ENCODE assay signal across 16 cellular contexts in genomic region chr16:55466209-55466608, GRCh38. TPM values are rescaled to one million over a fixed set of nuclear protein-coding genes. Genes with fewer than 3 reads are reported as not detected.
A peak's percentile ranks its signal among the peaks of the same experiment; 100 is the strongest.
DNase-seq lines count a peak whose midpoint lies in the region; ATAC-seq, FAIRE-seq and TF ChIP-seq lines count a peak whose summit lies in the region.
"Had no signal": no experiment of that assay in that cellular context is flagged by ENCODE, and none has a peak within 500 bp of the region (broad histone marks: within the 10 kb centered on the region; RNA-seq: fewer than 3 reads in every experiment).

No MANE protein-coding gene starts in this region.

- no peak overlapping the region; the same call in 1 of the 2 replicates for H2BK12ac ChIP-seq in H1 (ENCODE audit: low read depth, low read length)

- H3K36me3 ChIP-seq in HepG2 (replicated peaks in 1 of 2; ENCODE audit: control insufficient read depth in 1 of 2, insufficient read depth in 2 of 2, low read length in 2 of 2): no peaks in the 10 kb centered on the region
- no peaks in the 10 kb centered on the region for H3K36me3 ChIP-seq in right lobe of liver
- H3K36me3 ChIP-seq in H1 (ENCODE audit: control insufficient read depth in 2 of 4, insufficient read depth in 4 of 4, low read length in 3 of 4): no peaks in the 10 kb centered on the region
- H3K36me3 ChIP-seq: BLaER1 treated with 17β-estradiol and CSF1 and Interleukin-3, amounts not matched to agents 10 nM and 100 nM had no signal

- BruUV-seq in HepG2 (replicated peaks; lab: Mats Ljungman, UMichigan): no TSS peak

- H2AFZ ChIP-seq in HepG2 (ENCODE audit: low read length): no peak overlapping the region
- no peak overlapping the region for H2AFZ ChIP-seq in H1 (ENCODE audit: low read length)
- H2AFZ ChIP-seq: GM23338 had no signal

- no peaks in the 10 kb centered on the region for H3K79me1 ChIP-seq in H1 (ENCODE audit: low read depth, low read length)

- H3K4me2 ChIP-seq in HepG2 (ENCODE audit: low read depth, low read length): no peak overlapping the region
- no peak overlapping the region for H3K4me2 ChIP-seq in H1 (ENCODE audit: insufficient read depth in 1 of 2, low read depth in 2 of 2, low read length in 2 of 2)
- H3K4me2 ChIP-seq: BLaER1 treated with 17β-estradiol and CSF1 and Interleukin-3, amounts not matched to agents 10 nM and 100 nM; GM23338 had no signal

- TF ChIP-seq POLR2A in HepG2 (IDR thresholded peaks at IDR 0.05; ENCODE audit: insufficient read depth in 1 of 2, low read depth in 2 of 2, low read length in 2 of 2) (no peak), right lobe of liver (IDR thresholded peaks at IDR 0.05) (no peak), H1 (IDR thresholded peaks at IDR 0.05; ENCODE audit: control extremely low read depth in 1 of 2, low read depth in 2 of 2, low read length in 2 of 2) (no peak)

- peaks cover 0 to 9% of the 10 kb centered on the region in 2 experiments; a peak in 2 of 5 replicates for H3K27me3 ChIP-seq in HepG2 (ENCODE audit: control insufficient read depth in 1 of 2, insufficient read depth in 2 of 2, low read length in 2 of 2)
- H3K27me3 ChIP-seq in right lobe of liver: no peaks in the 10 kb centered on the region
- H3K27me3 ChIP-seq in H1 (replicated peaks in 1 of 4; ENCODE audit: control insufficient read depth in 3 of 4, extremely low read depth in 1 of 4, insufficient read depth in 3 of 4, low read length in 3 of 4): peaks cover 0 to 1% (median 0%) of the 10 kb centered on the region in 4 experiments; a peak in 5 of 7 replicates
- H3K27me3 ChIP-seq: BLaER1 treated with 17β-estradiol and CSF1 and Interleukin-3, amounts not matched to agents 10 nM and 100 nM had no signal

- H3K9ac ChIP-seq in HepG2 (ENCODE audit: insufficient read depth, low read depth, low read length): no peak overlapping the region
- no peak overlapping the region for H3K9ac ChIP-seq in H1 (replicated peaks in 1 of 4; ENCODE audit: extremely low read depth in 1 of 4, low read depth in 3 of 4, low read length in 3 of 4)
- H3K9ac ChIP-seq: BLaER1 treated with 17β-estradiol and CSF1 and Interleukin-3, amounts not matched to agents 10 nM and 100 nM had no signal

- H3K23me2 ChIP-seq in H1 (ENCODE audit: low read depth, low read length): no peaks in the 10 kb centered on the region

- no peak overlapping the region for H2BK5ac ChIP-seq in H1 (ENCODE audit: low read depth, low read length)

- 46% methylated on average over 4 of the region's 4 CpGs for WGBS in HepG2 (ENCODE audit: low lambda C conversion rate)
- WGBS in right lobe of liver (ENCODE audit: insufficient coverage, low coverage, low lambda C conversion rate, missing lambda C conversion rate): 73% methylated on average over 4 of the region's 4 CpGs
- WGBS in H1 (ENCODE audit: extremely low coverage in 1 of 2, insufficient coverage in 1 of 2, insufficient read length in 1 of 2, insufficient replicate concordance in 2 of 2, low coverage in 1 of 2, low lambda C conversion rate in 2 of 2, missing lambda C conversion rate in 1 of 2), 2 experiments: 91% methylated on average over 4 of the region's 4 CpGs; no CpG with 5 or more reads in 1 of the 2 experiments

- POLR2A ChIA-PET in HepG2 (lab: Yijun Ruan, JAX) (no interaction called here), H1 (lab: Charles Lee; ENCODE audit: partially characterized antibody) (interaction anchor here (1.8 kb wide), 1 partner anchor 14 kb away, joined by 4 read pairs; no protein-coding TSS in a partner anchor)

- CTCF ChIA-PET in HepG2 (lab: Yijun Ruan, JAX; ENCODE audit: low intra/inter-chr PET ratio, low total read pairs): interaction anchor here (2.8 to 9.6 kb wide), 3 partner anchors 76 to 377 kb away, joined by 35 to 423 read pairs (median 130); no protein-coding TSS in a partner anchor
- CTCF ChIA-PET in H1 (lab: Charles Lee; ENCODE audit: partially characterized antibody): interaction anchor here (0.6 to 19.1 kb wide), 19 partner anchors 9 to 406 kb away, joined by 3 to 446 read pairs (median 6); partner anchors contain the start of gene SLC6A2

- no peak overlapping the region for H3K14ac ChIP-seq in H1 (ENCODE audit: insufficient read length)

- H2BK15ac ChIP-seq in H1 (ENCODE audit: low read length): no peak overlapping the region

- no peaks in the 10 kb centered on the region for H3K9me3 ChIP-seq in HepG2 (ENCODE audit: low read length)
- H3K9me3 ChIP-seq in right lobe of liver: no peaks in the 10 kb centered on the region
- H3K9me3 ChIP-seq in H1 (ENCODE audit: insufficient read depth in 2 of 2, low read depth in 1 of 2, low read length in 1 of 2): no peaks in the 10 kb centered on the region
- H3K9me3 ChIP-seq: BLaER1 treated with 17β-estradiol and CSF1 and Interleukin-3, amounts not matched to agents 10 nM and 100 nM had no signal

- H3K23ac ChIP-seq in H1 (ENCODE audit: insufficient read length): no peak overlapping the region

- H2BK120ac ChIP-seq in H1 (replicated peaks; ENCODE audit: low read depth, low read length): no peak overlapping the region

- TF ChIP-seq CTCF in HepG2 (CRISPR knock-in tag; IDR thresholded peaks at IDR 0.05): no peak
- TF ChIP-seq CTCF in right lobe of liver (IDR thresholded peaks at IDR 0.05): no peak
- no peak for TF ChIP-seq CTCF in H1 (IDR thresholded peaks at IDR 0.05; ENCODE audit: control extremely low read depth in 1 of 3, insufficient read depth in 1 of 3, low read depth in 1 of 3, low read length in 3 of 3)
- no peak for TF ChIP-seq CTCF in nephron progenitor cell (IDR thresholded peaks at IDR 0.05)

- H3K4me3 ChIP-seq in HepG2 (replicated peaks in 1 of 3; ENCODE audit: insufficient read depth in 1 of 3, low read depth in 2 of 3, low read length in 3 of 3): no peak overlapping the region
- no peak overlapping the region for H3K4me3 ChIP-seq in right lobe of liver
- no peak overlapping the region for H3K4me3 ChIP-seq in H1 (ENCODE audit: extremely low read depth in 1 of 4, insufficient read depth in 2 of 4, low read depth in 3 of 4, low read length in 4 of 4)
- H3K4me3 ChIP-seq: BLaER1 treated with 17β-estradiol and CSF1 and Interleukin-3, amounts not matched to agents 10 nM and 100 nM; GM23338 had no signal

- H3K27ac ChIP-seq in HepG2 (ENCODE audit: extremely low read length, insufficient read depth, low read length) (no peak overlapping the region), right lobe of liver (no peak overlapping the region), H1 (ENCODE audit: low read depth, low read length) (no peak overlapping the region)
- H3K27ac ChIP-seq: BLaER1 treated with 17β-estradiol and CSF1 and Interleukin-3, amounts not matched to agents 10 nM and 100 nM had no signal

- peaks cover 16% of the 10 kb centered on the region for H3K27me3 Mint-ChIP-seq in nephron progenitor cell (ENCODE audit: low read depth, poor library complexity)
- H3K27me3 Mint-ChIP-seq: CD4-positive, CD25-positive, alpha-beta regulatory T cell had no signal

- intact Hi-C loops in HepG2 (cut with micrococcal nuclease; ENCODE audit: unreplicated experiment): no loop called here
- intact Hi-C loops in right lobe of liver (cut with DNase I): loop anchor here (5.0 to 10.0 kb wide), 3 partner anchors 76 to 379 kb away; no protein-coding TSS in a partner anchor

- H3K4me1 Mint-ChIP-seq in nephron progenitor cell: peaks cover 17% of the 10 kb centered on the region

- H4K20me1 ChIP-seq in HepG2 (ENCODE audit: insufficient read depth, low read length) (no peaks in the 10 kb centered on the region), H1 (replicated peaks in 1 of 2; ENCODE audit: control insufficient read depth in 1 of 2, insufficient read depth in 2 of 2, low read length in 2 of 2) (no peaks in the 10 kb centered on the region)
- H4K20me1 ChIP-seq: BLaER1 treated with 17β-estradiol and CSF1 and Interleukin-3, amounts not matched to agents 10 nM and 100 nM had no signal

- no peak for FAIRE-seq in HepG2 (lab: Jason Lieb, UNC)
- no peak for FAIRE-seq in H1 (lab: Jason Lieb, UNC)
- FAIRE-seq: GM18507 had no signal

- H3K9me3 Mint-ChIP-seq in nephron progenitor cell: no peaks in the 10 kb centered on the region
- H3K9me3 Mint-ChIP-seq: CD4-positive, CD25-positive, alpha-beta regulatory T cell; GM23338; H9; HFFc6 had no signal

- H3K4me1 ChIP-seq in HepG2 (ENCODE audit: insufficient read depth, low read length) (no peaks in the 10 kb centered on the region), right lobe of liver (no peaks in the 10 kb centered on the region), H1 (replicated peaks in 1 of 4; ENCODE audit: control insufficient read depth in 3 of 4, insufficient read depth in 4 of 4, low read length in 3 of 4) (peaks cover 0 to 4% (median 0%) of the 10 kb centered on the region in 4 experiments; a peak in 4 of 7 replicates)

- no peak for ATAC-seq in HepG2
- no peak for ATAC-seq in right lobe of liver
- ATAC-seq: GM23338 had no signal

- peak overlapping the region; percentile 43 for H3K27ac Mint-ChIP-seq in nephron progenitor cell
- H3K27ac Mint-ChIP-seq: GM23338, H9, HFFc6 had no signal

- H3K79me2 ChIP-seq in HepG2 (ENCODE audit: insufficient read depth, low read length) (no peaks in the 10 kb centered on the region), H1 (ENCODE audit: control insufficient read depth in 1 of 2, insufficient read depth in 2 of 2, low read length in 2 of 2) (no peaks in the 10 kb centered on the region)

- H3K18ac ChIP-seq in H1 (ENCODE audit: extremely low read depth, low read length): no peak overlapping the region

- no peaks in the 10 kb centered on the region for H3K36me3 Mint-ChIP-seq in nephron progenitor cell (ENCODE audit: low read depth)
- H3K36me3 Mint-ChIP-seq: CD4-positive, CD25-positive, alpha-beta regulatory T cell had no signal

- H3K4ac ChIP-seq in H1 (replicated peaks; ENCODE audit: insufficient read length, low read depth, low read length): no peak overlapping the region

- no peak overlapping the region for H3K4me3 Mint-ChIP-seq in nephron progenitor cell
- H3K4me3 Mint-ChIP-seq: CD4-positive, CD25-positive, alpha-beta regulatory T cell; GM23338; H9 had no signal

- no peak overlapping the region for H2BK20ac ChIP-seq in H1 (ENCODE audit: low read length)

- TF ChIP-seq EP300 in HepG2 (IDR thresholded peaks at IDR 0.05; ENCODE audit: low read depth in 2 of 2, low read length in 2 of 2) (no peak), HepG2 (CRISPR knock-in tag; IDR thresholded peaks at IDR 0.05; ENCODE audit: borderline replicate concordance) (no peak), H1 (IDR thresholded peaks at IDR 0.05; ENCODE audit: borderline replicate concordance in 1 of 2, low read depth in 2 of 2, low read length in 2 of 2) (no peak)

- no peak overlapping the region for H4K5ac ChIP-seq in H1 (ENCODE audit: insufficient read length, low read depth, low read length)

- TF ChIP-seq RAD21 in HepG2 (CRISPR knock-in tag; IDR thresholded peaks at IDR 0.05) (no peak), H1 (IDR thresholded peaks at IDR 0.05 in 1 of 2, conservative IDR thresholded peaks at IDR 0.05 in 1 of 2; ENCODE audit: low read depth in 2 of 2, low read length in 2 of 2) (no peak)

- in situ Hi-C loops in HepG2 (cut with HindIII; ENCODE audit: extremely low pct_ligation_motif_present, low pct_unique_long_range_greater_than_20kb): loop anchor here (5.0 to 25.0 kb wide), 5 partner anchors 76 to 846 kb away; no protein-coding TSS in a partner anchor

- H3K56ac ChIP-seq in H1 (replicated peaks; ENCODE audit: insufficient read length, low read depth, low read length): no peak overlapping the region

- DNase-seq in HepG2 (ENCODE audit: low spot score) (no peak), right lobe of liver (no peak), H1 (ENCODE audit: low read depth in 1 of 2, low spot score in 2 of 2) (no peak), nephron progenitor cell (no peak), HUDEP-2 (lab: John Stamatoyannopoulos, UW; ENCODE audit: unreplicated experiment in 76 of 76) (no peak), GM19240 (ENCODE audit: insufficient read length, low spot score) (no peak)
- no peak for DNase-seq in stimulated activated CD4-positive, alpha-beta T cell treated with anti-CD3 and anti-CD28 coated beads, Interleukin-2, amount 100 ng/mL, for 48 hours
- DNase-seq: 8988T; CD4-positive, CD25-positive, alpha-beta regulatory T cell; DMS 273 treated with DMSO at 0.1 percent for 48 hours; H9; HFFc6; Karpas-422 had no signal

- H4K8ac ChIP-seq in H1 (ENCODE audit: extremely low read depth, insufficient read depth, low read length): no peak overlapping the region

- H4K91ac ChIP-seq in H1 (replicated peaks; ENCODE audit: insufficient read length, low read length): no peak overlapping the region

- H2AK5ac ChIP-seq in H1 (ENCODE audit: low read depth, low read length): no peak overlapping the region

RNA-seq across cellular contexts. Expression of gene MMP2, which starts 12.8 kb away (rescaled TPM):
- total RNA-seq in HepG2 (2016; rRNA removed; fragmentation: Illumina TruSeq; extraction: Trizol) (0.29 and 0.31 TPM in 2 replicates), right lobe of liver (10 to 100 TPM in 2 of 6 experiments, 1 to 10 TPM in 4; 4.8 to 13.2 (median 6.7) TPM)
- not detected in 2 replicates for total RNA-seq in HepG2 (2016; cell fraction: cytosol; rRNA removed; fragmentation: Illumina TruSeq; extraction: Trizol; ENCODE audit: low read depth)
- 0.30 and 0.54 TPM in 2 replicates for total RNA-seq in HepG2 (2016; cell fraction: insoluble cytoplasmic fraction; rRNA removed; fragmentation: Illumina TruSeq; extraction: Trizol)
- 0.10 and 0.87 TPM in 2 replicates for total RNA-seq in HepG2 (2016; cell fraction: membrane; rRNA removed; fragmentation: Illumina TruSeq; extraction: Trizol)
- 0.63 and 1.1 TPM in 2 replicates for total RNA-seq in HepG2 (2016; cell fraction: nucleus; rRNA removed; fragmentation: Illumina TruSeq; extraction: Trizol)
- polyA plus RNA-seq in HepG2 (2011; rRNA removed) (1.3 TPM in 2 replicates), H1 (2011; rRNA removed) (33.6 and 45.0 TPM in 2 replicates)
- polyA plus RNA-seq in HepG2 (2011; cell fraction: cytosol; rRNA removed): 0.74 and 0.94 TPM in 2 replicates
- polyA plus RNA-seq in HepG2 (2011; cell fraction: nucleus; rRNA removed): 0.84 and 0.92 TPM in 2 replicates
- 0.21 and 0.65 TPM in 2 replicates for polyA plus RNA-seq in HepG2 (2012)
- polyA plus RNA-seq in HepG2 (2016; cell fraction: cytosol; fragmentation: Illumina TruSeq; extraction: Trizol; ENCODE audit: low read depth): 0.25 and 0.49 TPM in 2 replicates
- polyA plus RNA-seq in HepG2 (2016; cell fraction: insoluble cytoplasmic fraction; fragmentation: Illumina TruSeq; extraction: Trizol; ENCODE audit: low read depth): 0.27 and 0.80 TPM in 2 replicates
- 0.63 and 1.00 TPM in 2 replicates for polyA plus RNA-seq in HepG2 (2016; cell fraction: membrane; fragmentation: Illumina TruSeq; extraction: Trizol; ENCODE audit: low read depth)
- polyA plus RNA-seq in HepG2 (2016; cell fraction: nucleus; fragmentation: Illumina TruSeq; extraction: Trizol; ENCODE audit: insufficient read depth, low read depth): 0.67 and 0.96 TPM in 2 replicates
- polyA minus RNA-seq in HepG2 (2011; rRNA and poly(A)+ RNA removed; ENCODE audit: low replicate concordance): 1.5 and 3.0 TPM in 2 replicates
- polyA minus RNA-seq in HepG2 (2011; cell fraction: cytosol; rRNA and poly(A)+ RNA removed): 1.4 and 1.9 TPM in 2 replicates
- 0.75 and 2.6 TPM in 2 replicates for polyA minus RNA-seq in HepG2 (2011; cell fraction: nucleus; rRNA and poly(A)+ RNA removed)
- 58.2 and 64.5 TPM in 2 replicates for total RNA-seq in H1 (2021; fragmentation: NEBNext Ultra II Directional; extraction: Animal tissue kit (Norgen Biotek cat#: 25700))
- 24.9 TPM for polyA plus RNA-seq in H1 (2011; cell fraction: cytosol; rRNA removed)
- 35.7 TPM for polyA plus RNA-seq in H1 (2011; cell fraction: nucleus; rRNA removed)
- 30.3 to 51.7 TPM (median 42.2 TPM) in 4 replicates for polyA plus RNA-seq in H1 (2012, experiment 1 of 2)
- polyA plus RNA-seq in H1 (2012, experiment 2 of 2): 26.5 TPM
- 46.1 TPM for polyA plus RNA-seq in H1 (2013, experiment 1 of 2)
- polyA plus RNA-seq in H1 (2013, experiment 2 of 2): 44.9 TPM
- 78.1 and 89.7 TPM in 2 replicates for polyA minus RNA-seq in H1 (2011; rRNA and poly(A)+ RNA removed)
- polyA minus RNA-seq in H1 (2011; cell fraction: cytosol; rRNA and poly(A)+ RNA removed): 27.7 TPM
- polyA minus RNA-seq in H1 (2011; cell fraction: nucleus; rRNA and poly(A)+ RNA removed): 21.3 TPM
- polyA plus RNA-seq: CD4-positive, CD25-positive, alpha-beta regulatory T cell had no signal

RNA-seq across cellular contexts. Expression of gene LPCAT2, which starts 42.7 kb away (rescaled TPM):
- total RNA-seq in HepG2 (2016; rRNA removed; fragmentation: Illumina TruSeq; extraction: Trizol): 7.7 and 9.9 TPM in 2 replicates
- 1.1 and 1.2 TPM in 2 replicates for total RNA-seq in HepG2 (2016; cell fraction: cytosol; rRNA removed; fragmentation: Illumina TruSeq; extraction: Trizol; ENCODE audit: low read depth)
- total RNA-seq in HepG2 (2016; cell fraction: insoluble cytoplasmic fraction; rRNA removed; fragmentation: Illumina TruSeq; extraction: Trizol): 5.5 and 12.0 TPM in 2 replicates
- 1.3 and 1.9 TPM in 2 replicates for total RNA-seq in HepG2 (2016; cell fraction: membrane; rRNA removed; fragmentation: Illumina TruSeq; extraction: Trizol)
- total RNA-seq in HepG2 (2016; cell fraction: nucleus; rRNA removed; fragmentation: Illumina TruSeq; extraction: Trizol): 15.2 and 20.7 TPM in 2 replicates
- polyA plus RNA-seq in HepG2 (2011; rRNA removed): 12.5 and 17.6 TPM in 2 replicates
- 5.2 and 8.1 TPM in 2 replicates for polyA plus RNA-seq in HepG2 (2011; cell fraction: cytosol; rRNA removed)
- polyA plus RNA-seq in HepG2 (2011; cell fraction: nucleus; rRNA removed): 6.2 and 7.9 TPM in 2 replicates
- polyA plus RNA-seq in HepG2 (2012): 13.3 and 13.4 TPM in 2 replicates
- polyA plus RNA-seq in HepG2 (2016; cell fraction: cytosol; fragmentation: Illumina TruSeq; extraction: Trizol; ENCODE audit: low read depth): 0.63 and 0.83 TPM in 2 replicates
- 6.3 and 6.8 TPM in 2 replicates for polyA plus RNA-seq in HepG2 (2016; cell fraction: insoluble cytoplasmic fraction; fragmentation: Illumina TruSeq; extraction: Trizol; ENCODE audit: low read depth)
- 1.2 and 1.6 TPM in 2 replicates for polyA plus RNA-seq in HepG2 (2016; cell fraction: membrane; fragmentation: Illumina TruSeq; extraction: Trizol; ENCODE audit: low read depth)
- 20.8 and 23.5 TPM in 2 replicates for polyA plus RNA-seq in HepG2 (2016; cell fraction: nucleus; fragmentation: Illumina TruSeq; extraction: Trizol; ENCODE audit: insufficient read depth, low read depth)
- 2.4 and 13.2 TPM in 2 replicates for polyA minus RNA-seq in HepG2 (2011; rRNA and poly(A)+ RNA removed; ENCODE audit: low replicate concordance)
- 7.6 and 12.2 TPM in 2 replicates for polyA minus RNA-seq in HepG2 (2011; cell fraction: cytosol; rRNA and poly(A)+ RNA removed)
- 24.1 and 26.9 TPM in 2 replicates for polyA minus RNA-seq in HepG2 (2011; cell fraction: nucleus; rRNA and poly(A)+ RNA removed)
- total RNA-seq in right lobe of liver: 1 to 10 TPM; 1.8 to 5.1 (median 2.7) TPM
- 7.1 and 10.6 TPM in 2 replicates for total RNA-seq in H1 (2021; fragmentation: NEBNext Ultra II Directional; extraction: Animal tissue kit (Norgen Biotek cat#: 25700))
- polyA plus RNA-seq in H1 (2011; rRNA removed): 2.2 TPM in 2 replicates
- 2.9 TPM for polyA plus RNA-seq in H1 (2011; cell fraction: cytosol; rRNA removed)
- 2.7 TPM for polyA plus RNA-seq in H1 (2011; cell fraction: nucleus; rRNA removed)
- 1.7 to 5.9 TPM (median 2.9 TPM) in 4 replicates for polyA plus RNA-seq in H1 (2012, experiment 1 of 2)
- 0.49 TPM for polyA plus RNA-seq in H1 (2012, experiment 2 of 2)
- polyA plus RNA-seq in H1 (2013, experiment 1 of 2): 7.2 TPM
- 7.7 TPM for polyA plus RNA-seq in H1 (2013, experiment 2 of 2)
- polyA minus RNA-seq in H1 (2011; rRNA and poly(A)+ RNA removed): 1.5 and 1.7 TPM in 2 replicates
- 2.9 TPM for polyA minus RNA-seq in H1 (2011; cell fraction: cytosol; rRNA and poly(A)+ RNA removed)
- polyA minus RNA-seq in H1 (2011; cell fraction: nucleus; rRNA and poly(A)+ RNA removed): 10.0 TPM

Comparison
In these comparisons a context has a peak if more than half of its experiments do, and no peak if none do; other contexts are left out.
1. Of the 41 proteins assayed by ChIP-seq in both HepG2 and H1: peak only in HepG2: none; only in H1: KDM1A; in both: none; in neither: 40.